In the genomic region with DNA sequence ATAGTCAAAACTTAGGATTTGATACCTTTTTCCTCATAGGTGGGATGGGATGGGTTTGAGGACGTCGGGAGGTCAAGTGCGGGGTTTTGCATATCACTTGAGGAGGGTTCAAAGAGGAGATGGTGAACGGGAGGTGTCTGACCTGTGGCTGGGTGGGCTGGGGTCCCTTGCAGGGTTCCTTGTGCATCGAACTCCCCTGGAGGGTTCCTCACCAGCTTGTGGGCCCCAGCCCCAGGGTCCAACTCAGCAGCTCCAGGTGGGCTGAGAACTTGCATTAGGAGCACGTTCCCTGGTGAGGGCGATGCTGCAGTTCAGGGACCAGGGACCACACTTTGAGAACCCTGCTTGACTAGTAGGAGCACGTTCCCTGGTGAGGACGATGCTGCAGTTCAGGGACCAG, we compare ENCODE assay signal across 18 cellular contexts. TPM values are rescaled to one million over a fixed set of nuclear protein-coding genes. Genes with fewer than 3 reads are reported as not detected.
DNase-seq lines count a peak whose midpoint lies in the region; ATAC-seq and TF ChIP-seq lines count a peak whose summit lies in the region.
"Had no signal": no experiment of that assay in that cellular context is flagged by ENCODE, and none has a peak within 500 bp of the region (broad histone marks: within the 10 kb centered on the region; RNA-seq: fewer than 3 reads in every experiment).

No MANE protein-coding gene starts in this region.

- intact Hi-C loops in posterior vena cava (cut with DNase I), result no loop called here
- intact Hi-C loops in activated naive CD4-positive, alpha-beta T cell treated with anti-CD3 and anti-CD28 coated beads for 36 hours (cut with micrococcal nuclease), result no loop called here

- H3K27me3 Mint-ChIP-seq in glutamatergic neuron (ENCODE audit: unreplicated experiment) (peaks cover 2% of the 10 kb centered on the region), T-helper 17 cell (no peaks in the 10 kb centered on the region)
- H3K27me3 Mint-ChIP-seq in activated naive CD4-positive, alpha-beta T cell treated with anti-CD3 and anti-CD28 coated beads for 36 hours (ENCODE audit: low read depth), result no peaks in the 10 kb centered on the region

- H3K4me2 ChIP-seq in BLaER1, result peak overlapping the region; percentile 87
- H3K4me2 ChIP-seq: PC-9 had no signal

- no peak for ATAC-seq in T-helper 17 cell

- H3K4me1 Mint-ChIP-seq in glutamatergic neuron (ENCODE audit: low read depth, unreplicated experiment) (peaks cover 1% of the 10 kb centered on the region), T-helper 17 cell (peaks cover 20% of the 10 kb centered on the region)
- H3K4me1 Mint-ChIP-seq in activated naive CD4-positive, alpha-beta T cell treated with anti-CD3 and anti-CD28 coated beads for 36 hours (ENCODE audit: low read depth), result peaks cover 17% of the 10 kb centered on the region

- CTCF ChIA-PET in activated naive CD4-positive, alpha-beta T cell treated with anti-CD3 and anti-CD28 coated beads for 36 hours (lab: Charles Lee), result interaction anchor here (1.1 to 1.4 kb wide), 2 partner anchors 15 to 103 kb away, joined by 3 read pairs; no protein-coding TSS in a partner anchor

- no peak for TF ChIP-seq CTCF in HL-60 (IDR thresholded peaks at IDR 0.05; ENCODE audit: insufficient read depth, low read length)
- TF ChIP-seq CTCF in glutamatergic neuron (IDR thresholded peaks at IDR 0.05; ENCODE audit: partially characterized antibody, unreplicated experiment), result no peak

- peaks cover 7% of the 10 kb centered on the region for H3K9me3 Mint-ChIP-seq in glutamatergic neuron (ENCODE audit: unreplicated experiment)
- no peaks in the 10 kb centered on the region for H3K9me3 Mint-ChIP-seq in activated naive CD4-positive, alpha-beta T cell treated with anti-CD3 and anti-CD28 coated beads for 36 hours

- H3K27ac ChIP-seq in BLaER1 (peak overlapping the region; percentile 62; the same call in 1 of the 2 replicates), HL-60 (replicated peaks) (peak overlapping the region; percentile 86)
- H3K27ac ChIP-seq: PC-9, SJSA1 had no signal

- peaks cover 91% of the 10 kb centered on the region for H3K36me3 ChIP-seq in BLaER1
- H3K36me3 ChIP-seq: SJSA1 had no signal

- H3K4me3 ChIP-seq in BLaER1 (no peak overlapping the region), HL-60 (replicated peaks; ENCODE audit: insufficient read depth, low read length) (no peak overlapping the region)
- H3K4me3 ChIP-seq: PC-9, SJSA1 had no signal

- no peaks in the 10 kb centered on the region for H3K27me3 ChIP-seq in BLaER1
- H3K27me3 ChIP-seq in HL-60 (ENCODE audit: insufficient read depth, poor library complexity, severe bottlenecking), result no peaks in the 10 kb centered on the region

- peaks cover 43% of the 10 kb centered on the region for H4K20me1 ChIP-seq in BLaER1

- H3K4me3 Mint-ChIP-seq in glutamatergic neuron (ENCODE audit: unreplicated experiment) (no peak overlapping the region), T-helper 17 cell (no peak overlapping the region)
- no peak overlapping the region for H3K4me3 Mint-ChIP-seq in activated naive CD4-positive, alpha-beta T cell treated with anti-CD3 and anti-CD28 coated beads for 36 hours
- H3K4me3 Mint-ChIP-seq: H9 had no signal

- peak overlapping the region; percentile 46 for H3K27ac Mint-ChIP-seq in glutamatergic neuron (ENCODE audit: unreplicated experiment)
- no peak overlapping the region for H3K27ac Mint-ChIP-seq in activated naive CD4-positive, alpha-beta T cell treated with anti-CD3 and anti-CD28 coated beads for 36 hours
- H3K27ac Mint-ChIP-seq in T-helper 17 cell, result no peak overlapping the region

- H3K36me3 Mint-ChIP-seq in glutamatergic neuron (ENCODE audit: unreplicated experiment) (peaks cover 12% of the 10 kb centered on the region), T-helper 17 cell (ENCODE audit: low read depth) (peaks cover 8% of the 10 kb centered on the region)
- H3K36me3 Mint-ChIP-seq in activated naive CD4-positive, alpha-beta T cell treated with anti-CD3 and anti-CD28 coated beads for 36 hours (ENCODE audit: low read depth), result no peaks in the 10 kb centered on the region

- DNase-seq in HL-60 (ENCODE audit: low read depth in 1 of 2, low spot score in 1 of 2) (no peak), glutamatergic neuron (no peak), posterior vena cava (ENCODE audit: low spot score) (peak; percentile 69), DMS114 treated with DMSO at 0.1 percent for 48 hours (lab: John Stamatoyannopoulos, UW; ENCODE audit: unreplicated experiment) (no peak), germinal center (ENCODE audit: low spot score) (no peak), T-helper 17 cell (no peak)
- DNase-seq in activated naive CD4-positive, alpha-beta T cell treated with anti-CD3 and anti-CD28 coated beads for 36 hours, result no peak
- DNase-seq: ACHN, DMS 273 treated with DMSO at 0.1 percent for 48 hours, H9, IMR-90, Karpas-422, NCI-H1417 treated with DMSO at 0.1 percent for 48 hours, NCI-H2029, NCI-H524 treated with DMSO at 0.1 percent for 48 hours, PC-9 had no signal

- H3K9me3 ChIP-seq in BLaER1 (peaks cover 25% of the 10 kb centered on the region), T-helper 17 cell (ENCODE audit: control insufficient read depth, low read length, poor library complexity, severe bottlenecking) (no peaks in the 10 kb centered on the region)
- H3K9me3 ChIP-seq: SJSA1 had no signal

- peaks cover 52% of the 10 kb centered on the region for H3K4me1 ChIP-seq in BLaER1
- H3K4me1 ChIP-seq: SJSA1 had no signal

- H3K9ac ChIP-seq in BLaER1, result 0 out of 2 replicates have a peak overlapping the region, but pooled peaks have one; percentile 15

RNA-seq across cellular contexts. Expression of a gene that starts 23.2 kb away (rescaled TPM):
- total RNA-seq in glutamatergic neuron (ENCODE audit: unreplicated experiment) (not detected), posterior vena cava (10 to 100 TPM in 1 of 2 donors, 1 to 10 TPM in 1; 7.7 to 11.3 TPM), T-helper 17 cell (10 to 100 TPM in 1 of 2 donors, 1 to 10 TPM in 1; 2.7 to 26.1 TPM)
- 1 to 10 TPM; 2.5 to 3.5 TPM for total RNA-seq in activated naive CD4-positive, alpha-beta T cell treated with anti-CD3 and anti-CD28 coated beads for 36 hours
- total RNA-seq: IMR-90, PC-9 had no signal

RNA-seq across cellular contexts. Expression of a gene that starts 37.4 kb away (rescaled TPM):
- 20.6 TPM for total RNA-seq in glutamatergic neuron (ENCODE audit: unreplicated experiment)
- 10 to 100 TPM; 18.1 to 18.8 TPM for total RNA-seq in posterior vena cava
- 10 to 100 TPM; 13.2 to 14.8 TPM for total RNA-seq in activated naive CD4-positive, alpha-beta T cell treated with anti-CD3 and anti-CD28 coated beads for 36 hours
- total RNA-seq in T-helper 17 cell, result 10 to 100 TPM; 48.0 to 54.2 TPM
